In genomic region chr7:39621784-39622411, GRCh38 we compare ENCODE assay signal across 8 cellular contexts. TPM values are rescaled to one million over a fixed set of nuclear protein-coding genes. Genes with fewer than 3 reads are reported as not detected.
DNase-seq lines count a peak whose midpoint lies in the region; ATAC-seq and TF ChIP-seq lines count a peak whose summit lies in the region.

No MANE protein-coding gene starts in this region.

- H3K27me3 Mint-ChIP-seq in activated naive CD4-positive, alpha-beta T cell treated with anti-CD3 and anti-CD28 coated beads for 36 hours (ENCODE audit: low read depth), result no peaks in the 10 kb centered on the region

- CTCF ChIA-PET in activated naive CD4-positive, alpha-beta T cell treated with anti-CD3 and anti-CD28 coated beads for 36 hours (lab: Charles Lee), result interaction anchor here (5.4 kb wide), 1 partner anchor 42 kb away, joined by 55 read pairs; no protein-coding TSS in a partner anchor
- CTCF ChIA-PET in mammary epithelial cell (lab: Charles Lee; ENCODE audit: low non-redundant PET), result no interaction called here

- 100% methylated on average over 1 of the region's 1 CpG for WGBS in mammary epithelial cell (ENCODE audit: low coverage, missing lambda C conversion rate)
- WGBS in transverse colon (ENCODE audit: low coverage in 1 of 2), 2 donors, result 65% methylated on average over 1 of the region's 1 CpG; no CpG with 5 or more reads in 1 of the 2 donors

- peaks cover 49% of the 10 kb centered on the region for H3K79me2 ChIP-seq in mammary epithelial cell (ENCODE audit: insufficient read depth, low read length)

- peaks cover 40% of the 10 kb centered on the region for H3K4me1 ChIP-seq in mammary epithelial cell (ENCODE audit: insufficient read depth, low read length)
- peaks cover 9 to 31% (median 25%) of the 10 kb centered on the region in 4 donors for H3K4me1 ChIP-seq in transverse colon

- peaks cover 5% of the 10 kb centered on the region for H3K36me3 Mint-ChIP-seq in activated naive CD4-positive, alpha-beta T cell treated with anti-CD3 and anti-CD28 coated beads for 36 hours (ENCODE audit: low read depth)
- H3K36me3 Mint-ChIP-seq in stimulated activated effector memory CD8-positive, alpha-beta T cell treated with anti-CD3 and anti-CD28 coated beads, Interleukin-12 subunit alpha, Interleukin-12 subunit beta, amount 100 ng/mL, for 72 hours, result no peaks in the 10 kb centered on the region

- H3K4me1 Mint-ChIP-seq in activated naive CD4-positive, alpha-beta T cell treated with anti-CD3 and anti-CD28 coated beads for 36 hours (ENCODE audit: low read depth), result peaks cover 34% of the 10 kb centered on the region
- peaks cover 24% of the 10 kb centered on the region for H3K4me1 Mint-ChIP-seq in stimulated activated effector memory CD8-positive, alpha-beta T cell treated with anti-CD3 and anti-CD28 coated beads, Interleukin-12 subunit alpha, Interleukin-12 subunit beta, amount 100 ng/mL, for 72 hours

- no peak for TF ChIP-seq CTCF in mammary epithelial cell (conservative IDR thresholded peaks at IDR 0.05 in 1 of 2, IDR thresholded peaks at IDR 0.05 in 1 of 2; ENCODE audit: extremely low read depth in 1 of 2, insufficient read depth in 1 of 2, low read depth in 1 of 2, low read length in 2 of 2)
- TF ChIP-seq CTCF in transverse colon (IDR thresholded peaks at IDR 0.05), result peak in 1 of 5 experiments; percentile 5

- no peaks in the 10 kb centered on the region for H3K9me3 ChIP-seq in mammary epithelial cell (replicated peaks; ENCODE audit: insufficient read depth, low read length)
- no peaks in the 10 kb centered on the region for H3K9me3 ChIP-seq in transverse colon

- H3K27me3 ChIP-seq in mammary epithelial cell (ENCODE audit: insufficient read depth, low read length) (no peaks in the 10 kb centered on the region), transverse colon (no peaks in the 10 kb centered on the region)

- dilution Hi-C loops in mammary epithelial cell (cut with HindIII; ENCODE audit: low sequenced_read_pairs), result no loop called here

- H3K27ac Mint-ChIP-seq in activated naive CD4-positive, alpha-beta T cell treated with anti-CD3 and anti-CD28 coated beads for 36 hours, result peak overlapping the region; percentile 55
- no peak overlapping the region for H3K27ac Mint-ChIP-seq in stimulated activated effector memory CD8-positive, alpha-beta T cell treated with anti-CD3 and anti-CD28 coated beads, Interleukin-12 subunit alpha, Interleukin-12 subunit beta, amount 100 ng/mL, for 72 hours

- H3K4me2 ChIP-seq in mammary epithelial cell (ENCODE audit: insufficient read depth, low read depth, low read length), result peak overlapping the region; percentile 85

- no peak for TF ChIP-seq POLR2A in transverse colon (IDR thresholded peaks at IDR 0.05)

- no peak overlapping the region for H2AFZ ChIP-seq in mammary epithelial cell (ENCODE audit: low read depth, low read length)

- peak overlapping the region; percentile 97 for H3K4me3 Mint-ChIP-seq in activated naive CD4-positive, alpha-beta T cell treated with anti-CD3 and anti-CD28 coated beads for 36 hours
- H3K4me3 Mint-ChIP-seq in stimulated activated effector memory CD8-positive, alpha-beta T cell treated with anti-CD3 and anti-CD28 coated beads, Interleukin-12 subunit alpha, Interleukin-12 subunit beta, amount 100 ng/mL, for 72 hours, result peak overlapping the region; percentile 94

- in situ Hi-C loops in mammary epithelial cell (cut with MboI; ENCODE audit: low sequenced_read_pairs in 2 of 2) (no loop called here), transverse colon (cut with MboI; ENCODE audit: low pct_ligation_motif_present in 1 of 4, low pct_unique_long_range_greater_than_20kb in 1 of 4, low sequenced_read_pairs in 3 of 4) (no loop called here)

- intact Hi-C loops in activated naive CD4-positive, alpha-beta T cell treated with anti-CD3 and anti-CD28 coated beads for 36 hours (cut with micrococcal nuclease), result loop anchor here (5.0 kb wide), 1 partner anchor 715 kb away; the partner anchor contains the start of gene VPS41
- intact Hi-C loops in mammary epithelial cell (cut with micrococcal nuclease), result loop anchor here (2.0 to 10.0 kb wide), 3 partner anchors 13 to 513 kb away; partner anchors contain the start of genes MPLKIP and SUGCT
- intact Hi-C loops in transverse colon (cut with DNase I; ENCODE audit: low total_unique reads), result loop anchor here (5.0 kb wide), 1 partner anchor 250 kb away; no protein-coding TSS in a partner anchor

- no peaks in the 10 kb centered on the region for H4K20me1 ChIP-seq in mammary epithelial cell (ENCODE audit: insufficient read depth, low read length)

- H3K27ac ChIP-seq in mammary epithelial cell (ENCODE audit: insufficient read depth, low read depth, low read length) (peak overlapping the region; percentile 76), transverse colon (peak overlapping the region in 1 of 4 donors; percentile 93)

- no peak for DNase-seq in activated naive CD4-positive, alpha-beta T cell treated with anti-CD3 and anti-CD28 coated beads for 36 hours
- DNase-seq in activated naive CD4-positive, alpha-beta T cell treated with anti-CD3 and anti-CD28 coated beads, Interleukin-2, amount 50 U/mL, for 16 hours, result no peak
- DNase-seq in M059J (ENCODE audit: low read depth) (peak; percentile 58), mammary epithelial cell (peak; percentile 35), transverse colon (no peak), GM19238 (ENCODE audit: insufficient read length, low spot score) (no peak), RKO (ENCODE audit: low spot score) (no peak)
- DNase-seq in stimulated activated effector memory CD8-positive, alpha-beta T cell treated with anti-CD3 and anti-CD28 coated beads, Interleukin-12 subunit alpha, Interleukin-12 subunit beta, amount 100 ng/mL, for 72 hours (ENCODE audit: low spot score in 2 of 2), result no peak

- BruUV-seq in mammary epithelial cell (replicated peaks; lab: Mats Ljungman, UMichigan), result no TSS peak

- H3K4me3 ChIP-seq in mammary epithelial cell (replicated peaks in 1 of 3; ENCODE audit: insufficient read depth in 1 of 3, low read depth in 2 of 3, low read length in 3 of 3) (peak overlapping the region in 1 of 3 experiments; percentile 7), transverse colon (no peak overlapping the region)

- H3K9ac ChIP-seq in mammary epithelial cell (ENCODE audit: insufficient read depth, low read length), result no peak overlapping the region

- no peaks in the 10 kb centered on the region for H3K36me3 ChIP-seq in mammary epithelial cell (ENCODE audit: insufficient read depth, low read length)
- no peaks in the 10 kb centered on the region for H3K36me3 ChIP-seq in transverse colon

- no peaks in the 10 kb centered on the region for H3K9me3 Mint-ChIP-seq in activated naive CD4-positive, alpha-beta T cell treated with anti-CD3 and anti-CD28 coated beads for 36 hours
- H3K9me3 Mint-ChIP-seq in stimulated activated effector memory CD8-positive, alpha-beta T cell treated with anti-CD3 and anti-CD28 coated beads, Interleukin-12 subunit alpha, Interleukin-12 subunit beta, amount 100 ng/mL, for 72 hours, result no peaks in the 10 kb centered on the region

- TF ChIP-seq EP300 in transverse colon (IDR thresholded peaks at IDR 0.05; ENCODE audit: low read depth), result no peak

- ATAC-seq in stimulated activated effector memory CD8-positive, alpha-beta T cell treated with anti-CD3 and anti-CD28 coated beads, Interleukin-12 subunit alpha, Interleukin-12 subunit beta, amount 100 ng/mL, for 72 hours, result no peak

RNA-seq across cellular contexts. Expression of gene RALA, which starts 1.5 kb away (rescaled TPM):
- 10 to 100 TPM; 30.3 to 35.6 TPM for total RNA-seq in activated naive CD4-positive, alpha-beta T cell treated with anti-CD3 and anti-CD28 coated beads for 36 hours
- 8.5 and 15.1 TPM in 2 replicates for total RNA-seq in M059J (2014; rRNA removed; shearing (Covaris generic))
- 10 to 100 TPM; 15.2 to 51.7 TPM for total RNA-seq in mammary epithelial cell
- polyA plus RNA-seq in mammary epithelial cell, result 25.5 TPM
- 39.3 TPM for polyA minus RNA-seq in mammary epithelial cell
- total RNA-seq in transverse colon, result 10 to 100 TPM in 2 of 4 donors, 1 to 10 TPM in 2; 5.4 to 29.8 (median 17.9) TPM

RNA-seq across cellular contexts. Expression of gene YAE1, which starts 55.7 kb away (rescaled TPM):
- 1 to 10 TPM; 4.6 to 5.5 TPM for total RNA-seq in activated naive CD4-positive, alpha-beta T cell treated with anti-CD3 and anti-CD28 coated beads for 36 hours
- total RNA-seq in M059J (2014; rRNA removed; shearing (Covaris generic)), result 31.4 and 39.0 TPM in 2 replicates
- 10 to 100 TPM; 22.7 to 23.1 TPM for total RNA-seq in mammary epithelial cell
- 19.6 TPM for polyA plus RNA-seq in mammary epithelial cell
- not detected for polyA minus RNA-seq in mammary epithelial cell
- 10 to 100 TPM in 3 of 4 donors, 1 to 10 TPM in 1; 1.4 to 22.9 (median 13.3) TPM for total RNA-seq in transverse colon

Comparison
In these comparisons a context has a peak if more than half of its experiments do, and no peak if none do; other contexts are left out.
1. DNase-seq: peak in M059J (single experiment) and mammary epithelial cell (single experiment); none in activated naive CD4-positive, alpha-beta T cell treated with anti-CD3 and anti-CD28 coated beads for 36 hours (single experiment), activated naive CD4-positive, alpha-beta T cell treated with anti-CD3 and anti-CD28 coated beads, Interleukin-2, amount 50 U/mL, for 16 hours (single experiment), stimulated activated effector memory CD8-positive, alpha-beta T cell treated with anti-CD3 and anti-CD28 coated beads, Interleukin-12 subunit alpha, Interleukin-12 subunit beta, amount 100 ng/mL, for 72 hours (0 of 2), transverse colon (single experiment), GM19238 (single experiment) and RKO (single experiment).